ENCODE assay signal across 8 cellular contexts in genomic region chr12:94644622-94645021, GRCh38. TPM values are rescaled to one million over a fixed set of nuclear protein-coding genes. Genes with fewer than 3 reads are reported as not detected.
DNase-seq lines count a peak whose midpoint lies in the region; ATAC-seq and TF ChIP-seq lines count a peak whose summit lies in the region.

No MANE protein-coding gene starts in this region.

- H3K9me3 ChIP-seq in OCI-LY3 (ENCODE audit: insufficient read depth, low read length), result no peaks in the 10 kb centered on the region
- no peaks in the 10 kb centered on the region for H3K9me3 ChIP-seq in heart left ventricle
- H3K9me3 ChIP-seq in suprapubic skin, result no peaks in the 10 kb centered on the region

- H3K4me1 Mint-ChIP-seq in CD14-positive monocyte, result peaks cover 77% of the 10 kb centered on the region

- H2AFZ ChIP-seq in OCI-LY3 (ENCODE audit: low read depth, low read length), result no peak overlapping the region

- H3K27ac ChIP-seq in OCI-LY3 (ENCODE audit: low read length), result no peak overlapping the region
- H3K27ac ChIP-seq in heart left ventricle, result peak overlapping the region in 7 of 12 donors; percentile 3 to 84 (median 21)
- H3K27ac ChIP-seq in suprapubic skin, result peak overlapping the region; percentile 32

- no peaks in the 10 kb centered on the region for H3K36me3 ChIP-seq in OCI-LY3 (replicated peaks; ENCODE audit: low read depth, low read length)
- H3K36me3 ChIP-seq in heart left ventricle, result no peaks in the 10 kb centered on the region
- H3K36me3 ChIP-seq in suprapubic skin, result no peaks in the 10 kb centered on the region

- TF ChIP-seq POLR2A in heart left ventricle (IDR thresholded peaks at IDR 0.05) (no peak), suprapubic skin (IDR thresholded peaks at IDR 0.05) (no peak)

- intact Hi-C loops in CD14-positive monocyte (cut with micrococcal nuclease), result loop anchor here (2.0 to 10.0 kb wide), 5 partner anchors 32 to 470 kb away; no protein-coding TSS in a partner anchor
- intact Hi-C loops in heart left ventricle (cut with DNase I), result loop anchor here in 4 of 10 donors (5.0 to 10.0 kb wide), 3 partner anchors 42 to 60 kb away; no protein-coding TSS in a partner anchor

- peaks cover 0 to 14% (median 3%) of the 10 kb centered on the region in 7 donors for H3K9me3 Mint-ChIP-seq in CD14-positive monocyte

- peaks cover 14 to 45% of the 10 kb centered on the region in 2 donors for H3K36me3 Mint-ChIP-seq in CD14-positive monocyte

- WGBS in heart left ventricle, 4 donors, result 49 to 62% (median 50%) methylated on average over 4 of the region's 4 CpGs
- WGBS in suprapubic skin, result 62% methylated on average over 4 of the region's 4 CpGs

- DNase-seq in CD14-positive monocyte (ENCODE audit: low spot score) (peak; percentile 74), heart left ventricle (no peak), suprapubic skin (ENCODE audit: low spot score in 2 of 2) (no peak), NCI-H1417 treated with DMSO at 0.1 percent for 48 hours (lab: John Stamatoyannopoulos, UW) (no peak), NCI-H446 (lab: John Stamatoyannopoulos, UW) (no peak)

- peak overlapping the region; percentile 73 to 89 for H3K4me3 Mint-ChIP-seq in CD14-positive monocyte

- H3K4me1 ChIP-seq in OCI-LY3 (ENCODE audit: low read length) (peaks cover 38% of the 10 kb centered on the region), heart left ventricle (peaks cover 0 to 44% (median 4%) of the 10 kb centered on the region in 12 donors), suprapubic skin (peaks cover 14% of the 10 kb centered on the region)

- H4K20me1 ChIP-seq in OCI-LY3 (ENCODE audit: insufficient read depth, low read length), result peaks cover 64% of the 10 kb centered on the region

- H3K27me3 ChIP-seq in OCI-LY3 (ENCODE audit: low read depth, low read length) (peaks cover 58% of the 10 kb centered on the region), heart left ventricle (peaks cover 0 to 4% (median 0%) of the 10 kb centered on the region in 9 donors), suprapubic skin (no peaks in the 10 kb centered on the region)

- no peak for TF ChIP-seq CTCF in CD14-positive monocyte (IDR thresholded peaks at IDR 0.05)
- TF ChIP-seq CTCF in OCI-LY3 (IDR thresholded peaks at IDR 0.05; ENCODE audit: low read depth, low read length), result no peak
- no peak for TF ChIP-seq CTCF in heart left ventricle (IDR thresholded peaks at IDR 0.05)
- TF ChIP-seq CTCF in suprapubic skin (IDR thresholded peaks at IDR 0.05), result no peak

- TF ChIP-seq EP300 in suprapubic skin (IDR thresholded peaks at IDR 0.05), result no peak

- 0 out of 2 replicates have a peak overlapping the region, but pooled peaks have one; percentile 9 for H3K9ac ChIP-seq in OCI-LY3 (ENCODE audit: low read length)

- H3K27ac Mint-ChIP-seq in CD14-positive monocyte, result peak overlapping the region; percentile 97 to 100 (median 97)

- peaks cover 34 to 41% (median 38%) of the 10 kb centered on the region in 3 donors for H3K27me3 Mint-ChIP-seq in CD14-positive monocyte (ENCODE audit: low read depth in 3 of 3)

- peak overlapping the region; percentile 74 for H3K4me2 ChIP-seq in OCI-LY3 (ENCODE audit: low read length)

- H3K4me3 ChIP-seq in OCI-LY3 (ENCODE audit: low read length) (peak overlapping the region; percentile 57), heart left ventricle (peak overlapping the region in 1 of 12 donors; percentile 24), suprapubic skin (no peak overlapping the region)

- H3K79me2 ChIP-seq in OCI-LY3 (ENCODE audit: low read length), result no peaks in the 10 kb centered on the region

- ATAC-seq in GM21390 (IDR thresholded peaks at IDR 0.05; ENCODE audit: unreplicated experiment) (peak; percentile 34), heart left ventricle (peak; percentile 64 to 80 (median 70)), HG03520 (IDR thresholded peaks at IDR 0.05; ENCODE audit: unreplicated experiment) (no peak)

RNA-seq across cellular contexts. Expression of gene TMCC3, which starts 5.7 kb away (rescaled TPM):
- polyA plus RNA-seq in CD14-positive monocyte (10 to 100 TPM in 1 of 2 donors, 1 to 10 TPM in 1; 7.1 to 14.7 TPM), heart left ventricle (1 to 10 TPM in 1 of 2 donors, under 1 TPM in 1; 0.69 to 4.0 TPM)
- total RNA-seq in heart left ventricle (1 to 10 TPM; 1.1 to 8.2 (median 2.9) TPM), suprapubic skin (10 to 100 TPM; 11.2 to 18.1 (median 16.4) TPM)
